10 cellular contexts compared by ENCODE assay signal in genomic region chr14:77158175-77158908, GRCh38. TPM values are rescaled to one million over a fixed set of nuclear protein-coding genes. Genes with fewer than 3 reads are reported as not detected.
A peak's percentile ranks its signal among the peaks of the same experiment; 100 is the strongest.
DNase-seq lines count a peak whose midpoint lies in the region; ATAC-seq and TF ChIP-seq lines count a peak whose summit lies in the region.
"Had no signal": no experiment of that assay in that cellular context is flagged by ENCODE, and none has a peak within 500 bp of the region (broad histone marks: within the 10 kb centered on the region; RNA-seq: fewer than 3 reads in every experiment).

No MANE protein-coding gene starts in this region.

- no peaks in the 10 kb centered on the region for H3K9me3 ChIP-seq in psoas muscle
- H3K9me3 ChIP-seq in body of pancreas, result no peaks in the 10 kb centered on the region
- H3K9me3 ChIP-seq: ascending aorta had no signal

- WGBS in psoas muscle, 3 donors, result 10 to 17% (median 16%) methylated on average over 17 to 19 of the region's 19 CpGs
- WGBS in body of pancreas, 2 donors, result 12 to 18% methylated on average over 19 of the region's 19 CpGs

- intact Hi-C loops in psoas muscle (cut with DNase I) (loop anchor here (5.0 to 10.0 kb wide), 2 partner anchors 54 to 156 kb away; no protein-coding TSS in a partner anchor), body of pancreas (cut with DNase I) (no loop called here)

- ATAC-seq in psoas muscle, result peak; percentile 93 to 97 (median 96)
- no peak for ATAC-seq in HG03354 (IDR thresholded peaks at IDR 0.05; ENCODE audit: poor library complexity, severe bottlenecking, unreplicated experiment)
- ATAC-seq in GM18873 (IDR thresholded peaks at IDR 0.05; ENCODE audit: low FRiP score, unreplicated experiment), result no peak
- ATAC-seq in body of pancreas, result no peak

- DNase-seq in GM10266 (ENCODE audit: extremely low spot score) (peak; percentile 6), NCI-H524 treated with DMSO at 0.1 percent for 48 hours (lab: John Stamatoyannopoulos, UW) (peak; percentile 58), fibroblast of the conjunctiva (ENCODE audit: low read depth) (peak; percentile 12), psoas muscle (peak; percentile 53 to 76), NOMO-1 treated with dmso at 0.1 percent for 144 hours (lab: John Stamatoyannopoulos, UW; ENCODE audit: unreplicated experiment) (no peak), body of pancreas (no peak)

- TF ChIP-seq CTCF in GM10266 (IDR thresholded peaks at IDR 0.05; ENCODE audit: control insufficient read depth, insufficient read depth, low read depth, missing control alignments) (no peak), psoas muscle (IDR thresholded peaks at IDR 0.05) (no peak), body of pancreas (IDR thresholded peaks at IDR 0.05) (no peak)

- H3K4me3 ChIP-seq in psoas muscle (no peak overlapping the region), body of pancreas (no peak overlapping the region)

- peaks cover 0 to 8% (median 5%) of the 10 kb centered on the region in 3 donors for H3K27me3 ChIP-seq in psoas muscle (ENCODE audit: insufficient read depth in 3 of 3, low read length in 2 of 3)
- peaks cover 0 to 3% of the 10 kb centered on the region in 2 donors for H3K27me3 ChIP-seq in body of pancreas
- H3K27me3 ChIP-seq: ascending aorta had no signal

- H3K4me1 ChIP-seq in psoas muscle, result no peaks in the 10 kb centered on the region
- H3K4me1 ChIP-seq in body of pancreas, result no peaks in the 10 kb centered on the region

- TF ChIP-seq POLR2A in body of pancreas (IDR thresholded peaks at IDR 0.05), result no peak

- no peak overlapping the region for H3K27ac ChIP-seq in psoas muscle
- no peak overlapping the region for H3K27ac ChIP-seq in body of pancreas
- H3K27ac ChIP-seq: ascending aorta, HL-60 had no signal

- H3K36me3 ChIP-seq in psoas muscle (ENCODE audit: insufficient read depth in 1 of 2, low read depth in 1 of 2) (no peaks in the 10 kb centered on the region), body of pancreas (replicated peaks in 1 of 2; ENCODE audit: insufficient read depth in 1 of 2, low read depth in 2 of 2) (no peaks in the 10 kb centered on the region)
- H3K36me3 ChIP-seq: ascending aorta had no signal

RNA-seq across cellular contexts. Expression of gene ZDHHC22, which starts 16.8 kb away (rescaled TPM):
- total RNA-seq in psoas muscle, result not detected
- polyA plus RNA-seq in psoas muscle, result under 1 TPM in 2 of 3 donors, not detected in 1; 0.01 to 0.04 TPM
- total RNA-seq in body of pancreas, result not detected
- total RNA-seq: ascending aorta had no signal

RNA-seq across cellular contexts. Expression of gene TMEM63C, which starts 23.3 kb away (rescaled TPM):
- total RNA-seq in psoas muscle, result under 1 TPM in 3 of 4 donors, not detected in 1; 0.04 to 0.58 (median 0.32) TPM
- under 1 TPM in 1 of 3 donors, not detected in 2; 0.09 TPM for polyA plus RNA-seq in psoas muscle
- 1 to 10 TPM in 1 of 2 donors, under 1 TPM in 1; 0.33 to 3.6 TPM for total RNA-seq in body of pancreas

Comparison
In these comparisons a context has a peak if more than half of its experiments do, and no peak if none do; other contexts are left out.
1. DNase-seq: peak in GM10266 (single experiment), NCI-H524 treated with DMSO at 0.1 percent for 48 hours (single experiment), fibroblast of the conjunctiva (single experiment) and psoas muscle (2 of 2); none in NOMO-1 treated with dmso at 0.1 percent for 144 hours (single experiment) and body of pancreas (0 of 4).
2. ATAC-seq: peak in psoas muscle (4 of 4); none in HG03354 (single experiment), GM18873 (single experiment) and body of pancreas (single experiment).